14 cellular contexts compared by ENCODE assay signal in the genomic region with DNA sequence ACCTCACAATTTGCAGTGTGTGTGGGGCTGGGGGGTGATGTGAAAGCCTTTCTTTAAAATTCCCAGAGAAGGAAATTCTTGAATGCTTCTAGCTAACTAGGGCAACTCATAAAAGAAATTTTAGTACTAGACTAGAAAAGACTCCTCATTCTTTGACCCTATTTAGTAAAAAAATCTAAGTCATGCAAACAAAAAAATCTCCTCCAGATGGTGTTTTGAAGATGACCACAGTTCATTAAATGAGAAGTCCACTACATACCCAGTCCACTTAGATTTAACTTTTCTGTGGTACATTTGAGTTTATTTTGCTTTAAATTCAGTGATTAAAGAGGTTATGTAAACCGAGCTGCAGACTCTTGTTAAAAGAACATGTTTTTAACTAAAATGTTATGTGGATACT.
"Had no signal": no experiment of that assay in that cellular context is flagged by ENCODE, and none has a peak within 500 bp of the region (broad histone marks: within the 10 kb centered on the region; RNA-seq: fewer than 3 reads in every experiment).

No MANE protein-coding gene starts in this region.

- H3K4me3 ChIP-seq: cardiac muscle cell, esophagus squamous epithelium, right lobe of liver had no signal

- H3K27me3 ChIP-seq: cardiac muscle cell, esophagus squamous epithelium, right lobe of liver had no signal

- FAIRE-seq: TTC549 had no signal

- H3K36me3 ChIP-seq: cardiac muscle cell, esophagus squamous epithelium, right lobe of liver had no signal

- H3K9me3 ChIP-seq: esophagus squamous epithelium, right lobe of liver had no signal

- DNase-seq: activated B cell treated with CpG ODN at 0.5 μM for 24 hours; activated CD4-positive, alpha-beta T cell treated with anti-CD3 and anti-CD28 coated beads for 48 hours; activated CD8-positive, alpha-beta T cell treated with anti-CD3 and anti-CD28 coated beads for 36 hours; activated effector memory CD4-positive, alpha-beta T cell treated with anti-CD3 and anti-CD28 coated beads, Interleukin-2, amount 50 U/mL, for 16 hours; activated T-cell treated with anti-CD3 and anti-CD28 coated beads, Interleukin-2, amount 50 U/mL, for 4 hours; esophagus squamous epithelium; left ventricle myocardium superior; mesenchymal stem cell; natural killer cell; right lobe of liver; stimulated activated naive B cell treated with anti-CD40 and anti-IgM and Interleukin-4, amounts not matched to agents 10 μg/mL and 1 μg/mL and 100 μg/mL, for 72 hours; substantia nigra had no signal

- H3K27ac ChIP-seq: cardiac muscle cell, right lobe of liver had no signal

- ATAC-seq: activated CD8-positive, alpha-beta T cell treated with anti-CD3 and anti-CD28 coated beads for 36 hours; activated T-cell treated with anti-CD3 and anti-CD28 coated beads, Interleukin-2, amount 50 U/mL, for 4 hours; left ventricle myocardium superior; natural killer cell; right lobe of liver; stimulated activated naive B cell treated with anti-CD40 and anti-IgM and Interleukin-4, amounts not matched to agents 10 μg/mL and 1 μg/mL and 100 μg/mL, for 72 hours had no signal
